In the genomic region with DNA sequence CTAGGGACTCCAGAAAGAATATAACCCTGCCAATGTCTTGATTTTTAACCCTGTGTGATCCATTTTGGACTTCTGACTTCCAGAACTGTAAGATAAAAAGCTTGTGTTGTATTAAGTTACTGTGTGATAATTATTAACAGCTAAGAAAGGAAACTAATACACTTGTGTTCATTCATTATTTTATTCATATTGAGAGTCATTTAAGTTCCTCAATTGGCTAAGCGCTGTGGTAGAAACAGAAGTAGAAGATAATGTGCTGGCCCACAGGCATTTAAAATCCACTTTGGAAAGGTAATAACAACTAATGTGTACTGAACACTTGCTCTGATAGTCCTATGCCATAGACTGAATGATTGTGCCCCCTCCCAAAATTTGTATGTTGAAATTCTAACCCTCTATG, we compare ENCODE assay signal across 12 cellular contexts.
"Had no signal": no experiment of that assay in that cellular context is flagged by ENCODE, and none has a peak within 500 bp of the region (broad histone marks: within the 10 kb centered on the region; RNA-seq: fewer than 3 reads in every experiment).

No MANE protein-coding gene starts in this region.

- H3K9me3 ChIP-seq: HAP-1 had no signal

- H3K9ac ChIP-seq: GM23248, KMS-11 had no signal

- H3K27ac ChIP-seq: GM23248, HL-60, KMS-11 had no signal

- H3K36me3 ChIP-seq: HAP-1 had no signal

- H3K4me1 Mint-ChIP-seq: IgD-negative memory B cell had no signal

- H3K27me3 Mint-ChIP-seq: IgD-negative memory B cell had no signal

- H3K4me3 ChIP-seq: GM23248, HAP-1 had no signal

- ATAC-seq: HCT116, HepG2 had no signal

- H3K4me1 ChIP-seq: HAP-1 had no signal

- H3K4me3 Mint-ChIP-seq: HFFc6, IgD-negative memory B cell had no signal

- H3K27ac Mint-ChIP-seq: HFFc6, IgD-negative memory B cell had no signal

- H2AFZ ChIP-seq: GM23248 had no signal

- H3K4me2 ChIP-seq: KMS-11 had no signal

- H3K36me3 Mint-ChIP-seq: IgD-negative memory B cell had no signal

- DNase-seq: GM23248, GOT3, H7, HFFc6, Karpas-422, KBM-7 had no signal
